Comparison of ENCODE assay signal across 14 cellular contexts in genomic region chr14:61706096-61706690, GRCh38. TPM values are rescaled to one million over a fixed set of nuclear protein-coding genes. Genes with fewer than 3 reads are reported as not detected.
DNase-seq lines count a peak whose midpoint lies in the region; ATAC-seq, FAIRE-seq and TF ChIP-seq lines count a peak whose summit lies in the region.
"Had no signal": no experiment of that assay in that cellular context is flagged by ENCODE, and none has a peak within 500 bp of the region (broad histone marks: within the 10 kb centered on the region; RNA-seq: fewer than 3 reads in every experiment).

No MANE protein-coding gene starts in this region.

- no peak for TF ChIP-seq POLR2A in GM12891 (IDR thresholded peaks at IDR 0.05; ENCODE audit: low read depth, low read length)

- H3K4me1 ChIP-seq in ACC112 (ENCODE audit: control insufficient read depth, insufficient read depth, low read length, unreplicated experiment): peaks cover 59% of the 10 kb centered on the region
- peaks cover 78% of the 10 kb centered on the region for H3K4me1 ChIP-seq in CD4-positive, alpha-beta memory T cell (ENCODE audit: insufficient read depth, low read length)

- H3K36me3 Mint-ChIP-seq in activated B cell treated with CpG ODN at 0.5 μM for 24 hours (ENCODE audit: low read depth): peaks cover 19% of the 10 kb centered on the region
- H3K36me3 Mint-ChIP-seq in CD4-positive, alpha-beta memory T cell: peaks cover 3 to 5% of the 10 kb centered on the region in 2 donors

- CTCF ChIA-PET in activated B cell treated with CpG ODN at 0.5 μM for 24 hours (lab: Charles Lee): interaction anchor here (1.3 kb wide), 1 partner anchor 132 kb away, joined by 4 read pairs; no protein-coding TSS in a partner anchor
- CTCF ChIA-PET in CD4-positive, alpha-beta memory T cell (lab: Charles Lee; ENCODE audit: partially characterized antibody): interaction anchor here (1.0 to 1.9 kb wide), 3 partner anchors 9 to 52 kb away, joined by 3 to 4 read pairs (median 3); no protein-coding TSS in a partner anchor

- peak overlapping the region; percentile 46 for H3K27ac Mint-ChIP-seq in activated B cell treated with CpG ODN at 0.5 μM for 24 hours
- H3K27ac Mint-ChIP-seq in CD4-positive, alpha-beta memory T cell: peak overlapping the region in 2 of 7 donors; percentile 5 to 10

- H3K36me3 ChIP-seq in ACC112 (ENCODE audit: insufficient read depth, low read length) (peaks cover 33% of the 10 kb centered on the region), kidney epithelial cell (ENCODE audit: control insufficient read depth, insufficient read depth, low read length) (peaks cover 1% of the 10 kb centered on the region)
- no peaks in the 10 kb centered on the region for H3K36me3 ChIP-seq in CD4-positive, alpha-beta memory T cell (ENCODE audit: insufficient read depth, low read length)

- H3K27me3 ChIP-seq in ACC112 (ENCODE audit: insufficient read depth, low read length) (no peaks in the 10 kb centered on the region), kidney epithelial cell (ENCODE audit: control insufficient read depth, insufficient read depth, low read length) (no peaks in the 10 kb centered on the region)
- H3K27me3 ChIP-seq in CD4-positive, alpha-beta memory T cell (ENCODE audit: insufficient read depth, low read length): no peaks in the 10 kb centered on the region
- H3K27me3 ChIP-seq: BLaER1 had no signal

- intact Hi-C loops in activated B cell treated with CpG ODN at 0.5 μM for 24 hours (cut with micrococcal nuclease): loop anchor here (1.0 kb wide), 1 partner anchor 8 kb away; no protein-coding TSS in a partner anchor
- intact Hi-C loops in CD4-positive, alpha-beta memory T cell (cut with micrococcal nuclease): no loop called here

- H3K4me3 ChIP-seq in ACC112 (ENCODE audit: low read depth, low read length) (peak overlapping the region; percentile 91), kidney epithelial cell (ENCODE audit: low read depth, low read length) (peak overlapping the region; percentile 22)
- no peak overlapping the region for H3K4me3 ChIP-seq in CD4-positive, alpha-beta memory T cell (ENCODE audit: low read length in 2 of 2)
- H3K4me3 ChIP-seq: BLaER1 had no signal

- H3K79me2 ChIP-seq in ACC112 (ENCODE audit: control insufficient read depth, insufficient read depth, low read length, unreplicated experiment): peaks cover 89% of the 10 kb centered on the region

- peaks cover 79% of the 10 kb centered on the region for H3K4me1 Mint-ChIP-seq in activated B cell treated with CpG ODN at 0.5 μM for 24 hours
- peaks cover 51 to 83% (median 64%) of the 10 kb centered on the region in 4 donors for H3K4me1 Mint-ChIP-seq in CD4-positive, alpha-beta memory T cell

- DNase-seq in GM12891 (ENCODE audit: insufficient read length, low spot score) (no peak), activated B cell treated with CpG ODN at 0.5 μM for 24 hours (no peak), kidney epithelial cell (ENCODE audit: low read depth) (no peak), GM03348 (ENCODE audit: low spot score) (no peak), NCI-H2196 (lab: John Stamatoyannopoulos, UW; ENCODE audit: unreplicated experiment) (no peak)
- DNase-seq in CD4-positive, alpha-beta memory T cell: no peak
- DNase-seq: NCI-H1930; NCI-H69; stimulated activated CD4-positive, alpha-beta T cell treated with anti-CD3 and anti-CD28 coated beads, Interleukin-15, amount 100 ng/mL, for 24 hours; substantia nigra; T-helper 2 cell had no signal

- peak overlapping the region; percentile 96 for H3K27ac ChIP-seq in ACC112 (ENCODE audit: low read depth, low read length)
- no peak overlapping the region for H3K27ac ChIP-seq in CD4-positive, alpha-beta memory T cell (ENCODE audit: low read depth, low read length)
- H3K27ac ChIP-seq: BLaER1 had no signal

- no peak overlapping the region for H3K4me3 Mint-ChIP-seq in activated B cell treated with CpG ODN at 0.5 μM for 24 hours
- H3K4me3 Mint-ChIP-seq in CD4-positive, alpha-beta memory T cell: peak overlapping the region in 2 of 8 donors; percentile 8 to 9

- H3K27me3 Mint-ChIP-seq in activated B cell treated with CpG ODN at 0.5 μM for 24 hours: no peaks in the 10 kb centered on the region
- no peaks in the 10 kb centered on the region for H3K27me3 Mint-ChIP-seq in CD4-positive, alpha-beta memory T cell

- peak; percentile 60 for FAIRE-seq in GM12891 (lab: Jason Lieb, UNC)
- FAIRE-seq: endometrium had no signal

- no peak overlapping the region for H2AFZ ChIP-seq in ACC112 (ENCODE audit: low read length, unreplicated experiment)

- TF ChIP-seq CTCF in activated B cell treated with CpG ODN at 0.5 μM for 24 hours (IDR thresholded peaks at IDR 0.05) (no peak), kidney epithelial cell (IDR thresholded peaks at IDR 0.05; ENCODE audit: insufficient read depth, low read length, poor library complexity, severe bottlenecking) (no peak)

- no peak for ATAC-seq in activated B cell treated with CpG ODN at 0.5 μM for 24 hours (ENCODE audit: low read depth)

- H3K9me3 ChIP-seq in CD4-positive, alpha-beta memory T cell (ENCODE audit: control insufficient read depth in 1 of 2, low read length in 2 of 2): no peaks in the 10 kb centered on the region

- no peaks in the 10 kb centered on the region for H3K9me3 Mint-ChIP-seq in activated B cell treated with CpG ODN at 0.5 μM for 24 hours
- peaks cover 0 to 4% (median 0%) of the 10 kb centered on the region in 8 donors for H3K9me3 Mint-ChIP-seq in CD4-positive, alpha-beta memory T cell

- POLR2A ChIA-PET in activated B cell treated with CpG ODN at 0.5 μM for 24 hours (lab: Charles Lee): interaction anchor here (0.6 to 1.4 kb wide), 5 partner anchors 9 to 159 kb away, joined by 3 to 7 read pairs (median 4); partner anchors contain the start of gene HIF1A
- POLR2A ChIA-PET in CD4-positive, alpha-beta memory T cell (lab: Charles Lee; ENCODE audit: partially characterized antibody): interaction anchor here (0.7 to 2.7 kb wide), 7 partner anchors 9 to 385 kb away, joined by 3 to 13 read pairs (median 5); partner anchors contain the start of genes HIF1A and PRKCH

TF ChIP-seq in GM12891, 5 proteins besides CTCF, POLR2A, EP300 and RAD21:
- TF ChIP-seq PAX5 (IDR thresholded peaks at IDR 0.05; ENCODE audit: insufficient read depth, low read length, severe bottlenecking) (no peak), POU2F2 (IDR thresholded peaks at IDR 0.05; ENCODE audit: low read depth, low read length) (no peak), TAF1 (IDR thresholded peaks at IDR 0.05; ENCODE audit: low read depth, low read length) (no peak), SPI1 (IDR thresholded peaks at IDR 0.05; ENCODE audit: low read depth, low read length) (no peak), POLR2AphosphoS5 (IDR thresholded peaks at IDR 0.05; ENCODE audit: low read depth, low read length) (no peak)

RNA-seq across cellular contexts. Expression of gene HIF1A, which starts 10.9 kb away (rescaled TPM):
- 28.8 TPM for polyA plus RNA-seq in GM12891 (2012; ENCODE audit: low read depth, missing spikeins)
- total RNA-seq in activated B cell treated with CpG ODN at 0.5 μM for 24 hours (148 and 179 TPM in 2 replicates), kidney epithelial cell (295 and 307 TPM in 2 replicates)
- 10 to 100 TPM; 84.7 to 87.1 TPM for total RNA-seq in CD4-positive, alpha-beta memory T cell
- 10 to 100 TPM; 82.5 to 83.7 TPM for polyA plus RNA-seq in CD4-positive, alpha-beta memory T cell

RNA-seq across cellular contexts. Expression of gene SNAPC1, which starts 56.0 kb away (rescaled TPM):
- 4.7 TPM for polyA plus RNA-seq in GM12891 (2012; ENCODE audit: low read depth, missing spikeins)
- total RNA-seq in activated B cell treated with CpG ODN at 0.5 μM for 24 hours (5.2 TPM in 2 replicates), kidney epithelial cell (10.6 and 16.1 TPM in 2 replicates)
- 1 to 10 TPM; 4.0 to 4.2 TPM for total RNA-seq in CD4-positive, alpha-beta memory T cell
- polyA plus RNA-seq in CD4-positive, alpha-beta memory T cell: 1 to 10 TPM; 4.4 to 5.9 TPM

Comparison
In these comparisons a context has a peak if more than half of its experiments do, and no peak if none do; other contexts are left out.
1. H3K4me3 ChIP-seq: peak in ACC112 (single experiment) and kidney epithelial cell (single experiment); none in CD4-positive, alpha-beta memory T cell (0 of 2).